ENCODE assay signal across 25 cellular contexts in the genomic region with DNA sequence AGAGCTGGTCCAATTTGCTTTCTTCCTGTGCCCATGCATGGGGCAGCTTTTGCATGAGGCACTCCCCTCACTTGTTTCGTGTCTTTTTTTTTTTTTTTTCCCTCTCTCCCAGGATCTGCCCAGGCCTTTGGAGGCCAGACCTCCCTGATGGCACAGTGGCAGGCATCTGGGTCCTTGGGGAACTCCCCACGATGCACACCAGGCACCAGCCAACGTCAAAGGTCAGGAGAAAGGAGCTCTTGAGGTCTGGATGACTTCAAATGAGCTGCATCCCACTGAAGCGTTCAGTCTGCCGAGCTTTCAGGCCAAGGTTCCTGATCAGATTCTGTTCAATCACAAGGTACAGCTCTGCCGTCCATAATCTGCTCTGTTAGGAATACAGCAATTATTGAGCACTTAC.
"Had no signal": no experiment of that assay in that cellular context is flagged by ENCODE, and none has a peak within 500 bp of the region (broad histone marks: within the 10 kb centered on the region; RNA-seq: fewer than 3 reads in every experiment).

No MANE protein-coding gene starts in this region.

- ATAC-seq: activated T-cell treated with anti-CD3 and anti-CD28 coated beads, Interleukin-2, amount 50 U/mL, for 72 hours; Panc1; SK-N-SH treated with all-trans-retinoic acid at 6 μM for 48 hours; WTC11 had no signal

- H3K36me3 ChIP-seq: breast epithelium, SJCRH30 had no signal

- H3K9me3 Mint-ChIP-seq: activated naive CD4-positive, alpha-beta T cell treated with anti-CD3 and anti-CD28 coated beads, Interleukin-2, amount 50 U/mL, for 24 hours; activated T-cell treated with anti-CD3 and anti-CD28 coated beads, Interleukin-2, amount 50 U/mL, for 72 hours; activated T-helper 2 cell treated with anti-CD3 and anti-CD28 coated beads, Interferon-gamma antibody, Interleukin-2, Interleukin-4, amounts not matched to agents 10 μg/mL and 5 μg/mL and 100 μg/mL, durations not matched to agents 14 hours and 24 hours and 36 hours had no signal

- H3K27me3 ChIP-seq: SJCRH30 had no signal

- H3K9me3 ChIP-seq: breast epithelium, SJCRH30 had no signal

- H3K27me3 Mint-ChIP-seq: activated naive CD4-positive, alpha-beta T cell treated with anti-CD3 and anti-CD28 coated beads, Interleukin-2, amount 50 U/mL, for 24 hours had no signal

- H3K4me1 Mint-ChIP-seq: activated naive CD4-positive, alpha-beta T cell treated with anti-CD3 and anti-CD28 coated beads, Interleukin-2, amount 50 U/mL, for 24 hours had no signal

- DNase-seq: activated CD4-positive, alpha-beta T cell treated with anti-CD3 and anti-CD28 coated beads for 48 hours; activated CD4-positive, alpha-beta T cell treated with anti-CD3 and anti-CD28 coated beads, Interleukin-2, amount 50 U/mL, for 4 hours; activated CD4-positive, CD25-positive, alpha-beta regulatory T cell treated with anti-CD3 and anti-CD28 coated beads, Interleukin-2, amount 50 U/mL, for 72 hours; activated naive CD4-positive, alpha-beta T cell; activated T-cell treated with anti-CD3 and anti-CD28 coated beads, Interleukin-2, amount 50 U/mL, for 72 hours; caudate nucleus; Karpas-422; NCI-H1105 treated with DMSO at 0.1 percent for 48 hours; NCI-H1436 treated with DMSO at 0.1 percent for 48 hours; NCI-H187; NCI-H2081; NCI-H510A treated with DMSO at 0.1 percent for 48 hours; NCI-H69; NK-92 treated with Interleukin-12 subunit alpha and Interleukin-12 subunit beta, amount 100 ng/mL, for 24 hours; OCI-M1; Right ventricle myocardium superior; RPMI8226; SJCRH30; SW 1271 had no signal

- H3K4me3 Mint-ChIP-seq: activated naive CD4-positive, alpha-beta T cell treated with anti-CD3 and anti-CD28 coated beads, Interleukin-2, amount 50 U/mL, for 24 hours; activated T-cell treated with anti-CD3 and anti-CD28 coated beads, Interleukin-2, amount 50 U/mL, for 72 hours; WTC11 had no signal

- H3K4me3 ChIP-seq: breast epithelium, SJCRH30 had no signal

- H3K27ac Mint-ChIP-seq: activated naive CD4-positive, alpha-beta T cell treated with anti-CD3 and anti-CD28 coated beads, Interleukin-2, amount 50 U/mL, for 24 hours; activated T-cell treated with anti-CD3 and anti-CD28 coated beads, Interleukin-2, amount 50 U/mL, for 72 hours; activated T-helper 2 cell treated with anti-CD3 and anti-CD28 coated beads, Interferon-gamma antibody, Interleukin-2, Interleukin-4, amounts not matched to agents 10 μg/mL and 5 μg/mL and 100 μg/mL, durations not matched to agents 14 hours and 24 hours and 36 hours; WTC11 had no signal

- H3K27ac ChIP-seq: breast epithelium, SJCRH30 had no signal

- H3K36me3 Mint-ChIP-seq: activated naive CD4-positive, alpha-beta T cell treated with anti-CD3 and anti-CD28 coated beads, Interleukin-2, amount 50 U/mL, for 24 hours; WTC11 had no signal

- H3K4me1 ChIP-seq: breast epithelium, SJCRH30 had no signal
